Comparison of ENCODE assay signal across 28 cellular contexts in genomic region chr18:79343567-79344207, GRCh38. TPM values are rescaled to one million over a fixed set of nuclear protein-coding genes. Genes with fewer than 3 reads are reported as not detected.
A peak's percentile ranks its signal among the peaks of the same experiment; 100 is the strongest.
DNase-seq lines count a peak whose midpoint lies in the region; ATAC-seq and TF ChIP-seq lines count a peak whose summit lies in the region.
"Had no signal": no experiment of that assay in that cellular context is flagged by ENCODE, and none has a peak within 500 bp of the region (broad histone marks: within the 10 kb centered on the region; RNA-seq: fewer than 3 reads in every experiment).

No MANE protein-coding gene starts in this region.

- TF ChIP-seq POLR2A in right lobe of liver (IDR thresholded peaks at IDR 0.05), result no peak
- no peak for TF ChIP-seq POLR2A in transverse colon (IDR thresholded peaks at IDR 0.05)

- TF ChIP-seq CTCF in HEK293 (tag by site-specific recombination; IDR thresholded peaks at IDR 0.05) (no peak), epithelial cell of esophagus (IDR thresholded peaks at IDR 0.05; ENCODE audit: insufficient read depth, low read depth, low read length, missing control alignments) (no peak), right lobe of liver (IDR thresholded peaks at IDR 0.05) (no peak), transverse colon (IDR thresholded peaks at IDR 0.05) (no peak)

- 66% methylated on average over 15 of the region's 17 CpGs for WGBS in right lobe of liver (ENCODE audit: insufficient coverage, low coverage, low lambda C conversion rate, missing lambda C conversion rate)
- WGBS in transverse colon (ENCODE audit: low coverage in 1 of 2), 2 donors, result 48 to 61% methylated on average over 6 to 17 of the region's 17 CpGs

- H3K4me3 ChIP-seq in HEK293 (ENCODE audit: low read depth, low read length) (no peak overlapping the region), epithelial cell of esophagus (ENCODE audit: low read length) (no peak overlapping the region), right lobe of liver (no peak overlapping the region), transverse colon (no peak overlapping the region)
- H3K4me3 ChIP-seq: cardiac muscle cell, esophagus squamous epithelium, thoracic aorta had no signal

- in situ Hi-C loops in transverse colon (cut with MboI; ENCODE audit: low pct_ligation_motif_present in 1 of 4, low pct_unique_long_range_greater_than_20kb in 1 of 4, low sequenced_read_pairs in 3 of 4), result no loop called here

- TF ChIP-seq EP300 in transverse colon (IDR thresholded peaks at IDR 0.05; ENCODE audit: low read depth), result no peak

- H3K27ac ChIP-seq in HEK293 (ENCODE audit: extremely low read depth, low read depth, low read length) (no peak overlapping the region), right lobe of liver (no peak overlapping the region), transverse colon (peak overlapping the region in 1 of 4 donors; percentile 46)
- H3K27ac ChIP-seq: cardiac muscle cell, esophagus squamous epithelium, thoracic aorta had no signal

- DNase-seq in epithelial cell of esophagus (ENCODE audit: low read depth) (peak; percentile 10), right lobe of liver (no peak), transverse colon (peak; percentile 17), hepatic stellate cell (ENCODE audit: low spot score) (no peak), occipital lobe (lab: John Stamatoyannopoulos, UW) (no peak)
- DNase-seq: activated CD4-positive, alpha-beta T cell treated with anti-CD3 and anti-CD28 coated beads, Interleukin-2, amount 50 U/mL, for 48 hours; activated CD8-positive, alpha-beta memory T cell treated with anti-CD3 and anti-CD28 coated beads, Interleukin-2, amount 50 U/mL, for 48 hours; cortex of kidney; DND-41; effector memory CD8-positive, alpha-beta T cell; esophagus squamous epithelium; foreskin melanocyte; HCEC 1CT; hippocampal formation; immature natural killer cell; NCI-H1694 treated with DMSO at 0.1 percent for 48 hours; NK-92 treated with Interleukin-12 subunit alpha and Interleukin-12 subunit beta, amount 100 ng/mL, for 24 hours; PC-3; SK-N-SH; stimulated activated CD4-positive, alpha-beta T cell treated with anti-CD3 and anti-CD28 coated beads, Interleukin-15, amount 100 ng/mL, for 24 hours; stimulated activated naive CD4-positive, alpha-beta T cell treated with Interleukin-2 at 50 U/mL for 16 hours; T-helper 17 cell had no signal

- H3K36me3 ChIP-seq in HEK293 (ENCODE audit: control insufficient read depth in 2 of 2, insufficient read depth in 1 of 2, low read length in 2 of 2), result peaks cover 0 to 42% of the 10 kb centered on the region in 2 experiments; a peak in 1 of 3 replicates
- peaks cover 0 to 24% (median 13%) of the 10 kb centered on the region in 4 donors for H3K36me3 ChIP-seq in right lobe of liver
- peaks cover 0 to 28% (median 8%) of the 10 kb centered on the region in 4 donors for H3K36me3 ChIP-seq in transverse colon

- CTCF ChIA-PET in HEK293 (lab: Yijun Ruan, JAX), result no interaction called here

- H3K9me3 ChIP-seq in HEK293 (ENCODE audit: control insufficient read depth, insufficient read depth, low read depth, low read length) (no peaks in the 10 kb centered on the region), right lobe of liver (no peaks in the 10 kb centered on the region), transverse colon (no peaks in the 10 kb centered on the region)
- H3K9me3 ChIP-seq: esophagus squamous epithelium, SK-N-SH, thoracic aorta had no signal

- ATAC-seq in right lobe of liver (peak; percentile 37 to 93 (median 70)), GM19397 (IDR thresholded peaks at IDR 0.05; ENCODE audit: unreplicated experiment) (no peak), HG03175 (IDR thresholded peaks at IDR 0.05; ENCODE audit: unreplicated experiment) (no peak)
- ATAC-seq: activated CD4-positive, CD25-positive, alpha-beta regulatory T cell treated with anti-CD3 and anti-CD28 coated beads, Interleukin-2, amount 50 U/mL, for 24 hours; effector memory CD8-positive, alpha-beta T cell; PC-3; T-helper 17 cell had no signal

- H3K27me3 ChIP-seq in right lobe of liver (no peaks in the 10 kb centered on the region), transverse colon (no peaks in the 10 kb centered on the region)
- H3K27me3 ChIP-seq: cardiac muscle cell, esophagus squamous epithelium had no signal

- POLR2A ChIA-PET in HEK293 (lab: Yijun Ruan, JAX), result no interaction called here

- intact Hi-C loops in right lobe of liver (cut with DNase I) (no loop called here), transverse colon (cut with DNase I; ENCODE audit: low total_unique reads) (no loop called here)

- no peaks in the 10 kb centered on the region for H3K4me1 ChIP-seq in HEK293 (ENCODE audit: control insufficient read depth, insufficient read depth, low read length)
- no peaks in the 10 kb centered on the region for H3K4me1 ChIP-seq in right lobe of liver
- peaks cover 0 to 4% (median 0%) of the 10 kb centered on the region in 4 donors for H3K4me1 ChIP-seq in transverse colon
- H3K4me1 ChIP-seq: esophagus squamous epithelium had no signal

TF ChIP-seq in HEK293, 187 proteins besides CTCF, POLR2A, EP300 and RAD21:
- TF ChIP-seq ZNF707 (tag by site-specific recombination; IDR thresholded peaks at IDR 0.05) (no peak), ZNF600 (tag by site-specific recombination; IDR thresholded peaks at IDR 0.05) (peak; percentile 64)
TF ChIP-seq in HEK293: peak in this region for 1.

RNA-seq across cellular contexts. Expression of gene NFATC1, which starts 52.0 kb away (rescaled TPM):
- 1 to 10 TPM in 5 of 6 experiments, under 1 TPM in 1; 1.00 to 4.3 (median 2.9) TPM for total RNA-seq in right lobe of liver
- 10 to 100 TPM in 3 of 4 donors, 1 to 10 TPM in 1; 5.3 to 19.1 (median 11.8) TPM for total RNA-seq in transverse colon
- total RNA-seq in occipital lobe, result 0.16 TPM

Comparison
In these comparisons a context has a peak if more than half of its experiments do, and no peak if none do; other contexts are left out.
1. DNase-seq: peak in epithelial cell of esophagus (single experiment) and transverse colon (single experiment); none in right lobe of liver (0 of 3), hepatic stellate cell (single experiment) and occipital lobe (single experiment).
2. ATAC-seq: peak in right lobe of liver (4 of 4); none in GM19397 (single experiment) and HG03175 (single experiment).